ENCODE assay signal across 35 cellular contexts in the genomic region with DNA sequence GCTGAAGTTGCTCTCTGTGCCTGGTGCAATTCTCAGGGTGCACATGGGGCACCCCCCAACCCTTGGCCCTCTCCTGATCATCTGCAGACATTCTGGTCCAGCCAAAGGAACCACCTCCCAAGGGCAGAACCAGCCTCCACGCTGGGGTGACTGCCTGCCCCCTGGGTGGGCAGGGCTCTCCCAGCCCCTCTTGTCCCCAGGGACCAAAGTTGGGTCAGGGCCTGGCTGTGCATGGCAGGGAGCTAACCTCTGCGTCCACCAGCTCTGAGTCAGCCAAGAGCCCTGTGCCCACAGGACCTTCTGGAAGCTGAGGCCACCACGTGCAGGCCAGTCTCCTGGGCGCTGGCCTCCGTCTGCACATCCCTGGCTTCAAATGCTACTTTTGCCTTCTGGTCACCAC.
"Had no signal": no experiment of that assay in that cellular context is flagged by ENCODE, and none has a peak within 500 bp of the region (broad histone marks: within the 10 kb centered on the region; RNA-seq: fewer than 3 reads in every experiment).

No MANE protein-coding gene starts in this region.

- H3K27ac Mint-ChIP-seq: activated CD4-positive, alpha-beta memory T cell treated with anti-CD3 and anti-CD28 coated beads, Interleukin-2, amount 10 ng/mL, durations not matched to agents 7 days and 5 days; activated CD8-positive, alpha-beta memory T cell treated with anti-CD3 and anti-CD28 coated beads, Interleukin-2, amount 10 ng/mL, durations not matched to agents 7 days and 5 days; activated naive CD8-positive, alpha-beta T cell treated with anti-CD3 and anti-CD28 coated beads for 36 hours; T-helper 2 cell treated with Interferon-gamma antibody and Interleukin-4, amounts not matched to agents 5 μg/mL and 100 μg/mL, for 36 hours had no signal

- H3K36me3 Mint-ChIP-seq: activated CD8-positive, alpha-beta memory T cell treated with anti-CD3 and anti-CD28 coated beads, Interleukin-2, amount 10 ng/mL, durations not matched to agents 7 days and 5 days; activated naive CD8-positive, alpha-beta T cell treated with anti-CD3 and anti-CD28 coated beads for 36 hours had no signal

- H3K4me3 ChIP-seq: adrenal gland, body of pancreas, MG63, PC-9 had no signal

- H3K9me3 Mint-ChIP-seq: activated CD4-positive, alpha-beta memory T cell treated with anti-CD3 and anti-CD28 coated beads, Interleukin-2, amount 10 ng/mL, durations not matched to agents 7 days and 5 days; activated naive CD8-positive, alpha-beta T cell treated with anti-CD3 and anti-CD28 coated beads for 36 hours; T-helper 2 cell treated with Interferon-gamma antibody and Interleukin-4, amounts not matched to agents 5 μg/mL and 100 μg/mL, for 36 hours had no signal

- DNase-seq: activated CD4-positive, alpha-beta memory T cell treated with anti-CD3 and anti-CD28 coated beads, Interleukin-2, amount 10 ng/mL, durations not matched to agents 7 days and 5 days; activated CD4-positive, alpha-beta T cell treated with anti-CD3 and anti-CD28 coated beads for 1 hour; activated CD4-positive, alpha-beta T cell treated with anti-CD3 and anti-CD28 coated beads for 48 hours; activated CD4-positive, CD25-positive, alpha-beta regulatory T cell; activated CD8-positive, alpha-beta memory T cell treated with anti-CD3 and anti-CD28 coated beads for 24 hours; activated CD8-positive, alpha-beta memory T cell treated with anti-CD3 and anti-CD28 coated beads, Interleukin-2, amount 10 ng/mL, durations not matched to agents 7 days and 5 days; activated CD8-positive, alpha-beta memory T cell treated with anti-CD3 and anti-CD28 coated beads, Interleukin-2, amount 50 U/mL, for 48 hours; activated effector memory CD4-positive, alpha-beta T cell treated with anti-CD3 and anti-CD28 coated beads, Interleukin-2, amount 50 U/mL, for 16 hours; activated naive CD4-positive, alpha-beta T cell; activated naive CD4-positive, alpha-beta T cell treated with anti-CD3 and anti-CD28 coated beads, Interleukin-2, amount 50 U/mL, for 16 hours; activated naive CD8-positive, alpha-beta T cell treated with anti-CD3 and anti-CD28 coated beads for 36 hours; activated T-cell treated with anti-CD3 and anti-CD28 coated beads, Interleukin-2, amount 50 U/mL, for 48 hours; adrenal gland; body of pancreas; caudate nucleus; cerebellar nuclear complex; Kasumi-1; KBM-7; MG63; MV-4-11; NCI-H1092 treated with DMSO at 0.1 percent for 48 hours; NCI-H1417; NCI-H146; NCI-H187; NCI-H2029 treated with DMSO at 0.1 percent for 48 hours; NCI-H2107; NCI-H2171; NCI-H510A; NCI-H526; NCI-H748 treated with DMSO at 0.1 percent for 48 hours; NK-92 treated with Interleukin-12 subunit alpha and Interleukin-12 subunit beta, amount 100 ng/mL, for 24 hours; PC-9; Right ventricle myocardium superior; SW 1271 had no signal

- H3K4me2 ChIP-seq: PC-9 had no signal

- H3K27me3 ChIP-seq: adrenal gland, body of pancreas, MG63 had no signal

- H3K36me3 ChIP-seq: adrenal gland, MG63 had no signal

- ATAC-seq: activated CD8-positive, alpha-beta memory T cell treated with anti-CD3 and anti-CD28 coated beads, Interleukin-2, amount 10 ng/mL, durations not matched to agents 7 days and 5 days; body of pancreas had no signal

- H3K27ac ChIP-seq: adrenal gland, body of pancreas, PC-9 had no signal

- H3K4me3 Mint-ChIP-seq: activated CD4-positive, alpha-beta memory T cell treated with anti-CD3 and anti-CD28 coated beads, Interleukin-2, amount 10 ng/mL, durations not matched to agents 7 days and 5 days; activated CD8-positive, alpha-beta memory T cell treated with anti-CD3 and anti-CD28 coated beads, Interleukin-2, amount 10 ng/mL, durations not matched to agents 7 days and 5 days; activated naive CD8-positive, alpha-beta T cell treated with anti-CD3 and anti-CD28 coated beads for 36 hours; T-helper 2 cell treated with Interferon-gamma antibody and Interleukin-4, amounts not matched to agents 5 μg/mL and 100 μg/mL, for 36 hours had no signal

- H3K4me1 ChIP-seq: adrenal gland had no signal

- H3K27me3 Mint-ChIP-seq: activated naive CD8-positive, alpha-beta T cell treated with anti-CD3 and anti-CD28 coated beads for 36 hours had no signal

- H3K9me3 ChIP-seq: adrenal gland, body of pancreas, MG63 had no signal
